In the genomic region with DNA sequence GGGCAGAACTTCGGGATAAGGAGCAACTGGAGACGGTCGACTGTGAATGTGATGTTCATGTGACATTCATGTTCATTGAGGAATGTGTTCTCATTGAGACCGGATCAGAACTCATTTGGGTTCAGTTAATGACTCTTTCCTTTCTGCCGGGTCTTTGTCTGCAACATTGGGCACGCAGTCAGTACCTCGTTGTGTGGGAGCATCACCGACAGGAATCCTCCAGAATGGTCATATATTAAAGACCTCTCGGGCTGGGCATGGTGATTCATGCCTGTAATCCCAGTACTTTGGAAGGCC, we compare ENCODE assay signal across 1 cellular context.
TF ChIP-seq lines count a peak whose summit lies in the region.

No MANE protein-coding gene starts in this region.

TF ChIP-seq in HCT116, 20 proteins besides CTCF, POLR2A, EP300 and RAD21 (continued from another document):
- TF ChIP-seq, protein P1, sequence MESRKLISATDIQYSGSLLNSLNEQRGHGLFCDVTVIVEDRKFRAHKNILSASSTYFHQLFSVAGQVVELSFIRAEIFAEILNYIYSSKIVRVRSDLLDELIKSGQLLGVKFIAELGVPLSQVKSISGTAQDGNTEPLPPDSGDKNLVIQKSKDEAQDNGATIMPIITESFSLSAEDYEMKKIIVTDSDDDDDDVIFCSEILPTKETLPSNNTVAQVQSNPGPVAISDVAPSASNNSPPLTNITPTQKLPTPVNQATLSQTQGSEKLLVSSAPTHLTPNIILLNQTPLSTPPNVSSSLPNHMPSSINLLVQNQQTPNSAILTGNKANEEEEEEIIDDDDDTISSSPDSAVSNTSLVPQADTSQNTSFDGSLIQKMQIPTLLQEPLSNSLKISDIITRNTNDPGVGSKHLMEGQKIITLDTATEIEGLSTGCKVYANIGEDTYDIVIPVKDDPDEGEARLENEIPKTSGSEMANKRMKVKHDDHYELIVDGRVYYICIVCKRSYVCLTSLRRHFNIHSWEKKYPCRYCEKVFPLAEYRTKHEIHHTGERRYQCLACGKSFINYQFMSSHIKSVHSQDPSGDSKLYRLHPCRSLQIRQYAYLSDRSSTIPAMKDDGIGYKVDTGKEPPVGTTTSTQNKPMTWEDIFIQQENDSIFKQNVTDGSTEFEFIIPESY (IDR thresholded peaks at IDR 0.05; ENCODE audit: extremely low read depth, insufficient replicate concordance, low read length): no peak
- no peak for TF ChIP-seq SRF (IDR thresholded peaks at IDR 0.05; ENCODE audit: low read depth)
- TF ChIP-seq EZH2 (IDR thresholded peaks at IDR 0.05): no peak
- no peak for TF ChIP-seq ZNF274 (IDR thresholded peaks at IDR 0.05; ENCODE audit: low read depth, low read length)
- no peak for TF ChIP-seq ZFX (IDR thresholded peaks at IDR 0.05)
- no peak for TF ChIP-seq SIN3A (IDR thresholded peaks at IDR 0.05; ENCODE audit: low read depth)
- TF ChIP-seq ELF1 (IDR thresholded peaks at IDR 0.05; ENCODE audit: borderline replicate concordance, low read depth): no peak
- TF ChIP-seq EZH2phosphoT487 (IDR thresholded peaks at IDR 0.05; ENCODE audit: borderline replicate concordance): no peak
- TF ChIP-seq, protein P2, sequence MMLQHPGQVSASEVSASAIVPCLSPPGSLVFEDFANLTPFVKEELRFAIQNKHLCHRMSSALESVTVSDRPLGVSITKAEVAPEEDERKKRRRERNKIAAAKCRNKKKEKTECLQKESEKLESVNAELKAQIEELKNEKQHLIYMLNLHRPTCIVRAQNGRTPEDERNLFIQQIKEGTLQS (IDR thresholded peaks at IDR 0.05): no peak
- TF ChIP-seq FOSL1 (IDR thresholded peaks at IDR 0.05; ENCODE audit: low read depth): no peak
- no peak for TF ChIP-seq CEBPB (IDR thresholded peaks at IDR 0.05; ENCODE audit: low read depth)
